ENCODE assay signal across 5 cellular contexts in genomic region chr1:69201716-69202115, GRCh38.
"Had no signal": no experiment of that assay in that cellular context is flagged by ENCODE, and none has a peak within 500 bp of the region (broad histone marks: within the 10 kb centered on the region; RNA-seq: fewer than 3 reads in every experiment).

No MANE protein-coding gene starts in this region.

- ATAC-seq: GM23338, HepG2 had no signal

- DNase-seq: H9, HCEC 1CT, KBM-7 had no signal

- H3K4me3 ChIP-seq: GM23338 had no signal
